8 cellular contexts compared by ENCODE assay signal in the genomic region with DNA sequence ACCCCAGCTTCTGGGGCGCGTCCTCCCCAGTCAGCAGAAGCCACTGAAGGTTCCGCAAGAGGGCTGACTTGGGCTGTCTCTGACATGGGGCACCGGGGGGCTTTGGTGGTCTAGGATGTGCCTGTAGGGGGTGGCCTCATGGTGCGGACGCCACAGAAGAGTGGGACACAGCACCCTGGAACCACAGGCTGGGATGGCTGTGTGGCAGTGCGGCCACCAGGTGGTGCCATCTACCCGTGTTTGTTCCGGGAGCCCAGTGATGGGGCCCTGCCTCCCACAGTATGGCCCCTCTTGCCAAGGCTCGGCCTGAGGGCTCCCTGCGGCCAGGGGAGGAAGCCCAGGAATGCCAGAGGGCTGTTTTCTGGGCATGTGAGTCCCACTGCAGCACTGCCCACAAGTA. TPM values are rescaled to one million over a fixed set of nuclear protein-coding genes. Genes with fewer than 3 reads are reported as not detected.
DNase-seq lines count a peak whose midpoint lies in the region; ATAC-seq, FAIRE-seq and TF ChIP-seq lines count a peak whose summit lies in the region.
"Not testable (repeated sequence)": the region's sequence is repeated elsewhere in the genome, so short reads cannot be mapped to it uniquely, and the experiment has no call there.

No MANE protein-coding gene starts in this region.

- BruUV-seq in K562 (replicated peaks; lab: Mats Ljungman, UMichigan): not testable (repeated sequence)

- 40% methylated on average over 2 of the region's 11 CpGs for WGBS in K562 (ENCODE audit: insufficient coverage, low coverage, missing lambda C conversion rate)
- WGBS in hepatocyte (ENCODE audit: low lambda C conversion rate, missing lambda C conversion rate): 0% methylated on average over 2 of the region's 11 CpGs

- not testable (repeated sequence) for H3K27ac Mint-ChIP-seq in HFFc6, WTC11

- not testable (repeated sequence) for TF ChIP-seq POLR2A in K562 (conservative IDR thresholded peaks at IDR 0.05)

- not testable (repeated sequence) for H4K20me1 ChIP-seq in K562 (replicated peaks; ENCODE audit: control insufficient read depth, insufficient read depth, low read length); hepatocyte (ENCODE audit: insufficient read depth, poor library complexity, severe bottlenecking)

- TF ChIP-seq EP300 in K562 (IDR thresholded peaks at IDR 0.05; ENCODE audit: low read length): not testable (repeated sequence)

- H3K27me3 ChIP-seq in K562 (ENCODE audit: control insufficient read depth in 2 of 2, insufficient read depth in 2 of 2, low read length in 2 of 2); hepatocyte: not testable (repeated sequence)

- H3K4me1 Mint-ChIP-seq in HFFc6 (ENCODE audit: low read depth); WTC11: not testable (repeated sequence)

- intact Hi-C loops in K562 (cut with micrococcal nuclease); sciatic nerve (cut with DNase I): not testable (repeated sequence)

- H3K9me3 Mint-ChIP-seq in HFFc6, WTC11: not testable (repeated sequence)

- H3K27me3 Mint-ChIP-seq in HFFc6 (ENCODE audit: insufficient read depth); WTC11 (ENCODE audit: low read depth): not testable (repeated sequence)

- in situ Hi-C loops in K562 (cut with MboI): not testable (repeated sequence)

- H3K4me3 Mint-ChIP-seq in HFFc6, WTC11: not testable (repeated sequence)

- H3K4me1 ChIP-seq in K562 (replicated peaks in 1 of 2; ENCODE audit: control insufficient read depth in 2 of 2, insufficient read depth in 2 of 2, low read length in 2 of 2); hepatocyte (ENCODE audit: insufficient read depth): not testable (repeated sequence)

- not testable (repeated sequence) for H3K9me3 ChIP-seq in K562 (replicated peaks; ENCODE audit: control insufficient read depth, insufficient read depth, low read depth, low read length); hepatocyte (ENCODE audit: low read depth)

- not testable (repeated sequence) for FAIRE-seq in D721Med (lab: Jason Lieb, UNC); K562 (lab: Jason Lieb, UNC)

- H3K36me3 Mint-ChIP-seq in HFFc6 (ENCODE audit: low read depth); WTC11: not testable (repeated sequence)

- CTCF ChIA-PET in WTC11 (lab: Charles Lee); K562 (lab: Yijun Ruan, JAX; ENCODE audit: low intra/inter-chr PET ratio): not testable (repeated sequence)

- H3K9ac ChIP-seq in K562 (ENCODE audit: insufficient read depth in 1 of 2, low read depth in 2 of 2, low read length in 2 of 2): not testable (repeated sequence)

- H3K27ac ChIP-seq in K562 (ENCODE audit: extremely low read depth, low read depth, low read length); hepatocyte: not testable (repeated sequence)

- TF ChIP-seq RAD21 in K562 (CRISPR knock-in tag; conservative IDR thresholded peaks at IDR 0.05 in 1 of 2, IDR thresholded peaks at IDR 0.05 in 1 of 2): not testable (repeated sequence)

- POLR2A ChIA-PET in WTC11 (lab: Charles Lee); K562 (lab: Yijun Ruan, JAX): not testable (repeated sequence)

- peak; percentile 95 for ATAC-seq in GM19395 (IDR thresholded peaks at IDR 0.05; ENCODE audit: unreplicated experiment)
- ATAC-seq in HG03135 (IDR thresholded peaks at IDR 0.05; ENCODE audit: unreplicated experiment): peak; percentile 92
- peak; percentile 98 for ATAC-seq in WTC11
- peak; percentile 95 for ATAC-seq in K562
- ATAC-seq in sciatic nerve: peak; percentile 93

- H3K9me1 ChIP-seq in K562 (ENCODE audit: control insufficient read depth, insufficient read depth, low read length): not testable (repeated sequence)

- H3K79me2 ChIP-seq in K562 (ENCODE audit: control insufficient read depth, insufficient read depth, low read length); hepatocyte: not testable (repeated sequence)

- not testable (repeated sequence) for DNase-seq in D721Med (ENCODE audit: insufficient read length, low spot score); HFFc6; K562 (ENCODE audit: extremely low read depth in 1 of 4, low spot score in 3 of 4); hepatocyte (ENCODE audit: low spot score); sciatic nerve (ENCODE audit: low spot score)
- peak; percentile 49 for DNase-seq in WTC11 (ENCODE audit: low spot score)

- not testable (repeated sequence) for H3K4me2 ChIP-seq in K562 (ENCODE audit: insufficient read depth, low read length); hepatocyte

- not testable (repeated sequence) for H3K36me3 ChIP-seq in K562 (ENCODE audit: control insufficient read depth, insufficient read depth, low read length); hepatocyte (replicated peaks; ENCODE audit: insufficient read depth, low read depth)

- not testable (repeated sequence) for H3K4me3 ChIP-seq in K562, hepatocyte

- H3K9me2 ChIP-seq in hepatocyte (replicated peaks; ENCODE audit: insufficient read depth): not testable (repeated sequence)

- not testable (repeated sequence) for H2AFZ ChIP-seq in K562 (ENCODE audit: low read depth, low read length); hepatocyte

- TF ChIP-seq CTCF in D721Med (IDR thresholded peaks at IDR 0.05; ENCODE audit: insufficient read depth, missing control alignments) (peak; percentile 9), HFFc6 (IDR thresholded peaks at IDR 0.05) (peak; percentile 35; the same call in 1 of the 2 replicates), WTC11 (IDR thresholded peaks at IDR 0.05) (peak; percentile 36; the same call in 1 of the 2 replicates), hepatocyte (IDR thresholded peaks at IDR 0.05; ENCODE audit: poor library complexity) (peak; percentile 44)
- TF ChIP-seq CTCF in K562 (IDR thresholded peaks at IDR 0.05 in 2 of 3, conservative IDR thresholded peaks at IDR 0.05 in 1 of 3; ENCODE audit: insufficient read depth in 2 of 3, low read depth in 1 of 3, low read length in 3 of 3): not testable (repeated sequence)

TF ChIP-seq in K562, 482 proteins besides CTCF, POLR2A, EP300 and RAD21:
- peak; percentile 48 for TF ChIP-seq POLR2G (IDR thresholded peaks at IDR 0.05; ENCODE audit: low read depth, low read length)

RNA-seq across cellular contexts. Expression of gene GOLGA6L9, which starts 38.6 kb away (rescaled TPM):
- total RNA-seq in HFFc6 (2021; fragmentation: NEBNext Ultra II Directional; extraction: Animal tissue kit (Norgen Biotek cat#: 25700)): under 1 TPM; 0.46 to 0.76 (median 0.59) TPM
- total RNA-seq in WTC11 (2021) (7.3 to 9.4 TPM (median 8.0 TPM) in 3 replicates), K562 (2014; rRNA removed) (6.4 and 7.0 TPM in 2 replicates), K562 (2014; rRNA removed; fragmentation: Illumina TruSeq; extraction: Trizol) (4.0 and 4.4 TPM in 2 replicates), K562 (2015; rRNA removed; fragmentation: Illumina TruSeq; extraction: Trizol) (4.9 and 5.8 TPM in 2 replicates), K562 (2021) (2.6 and 3.2 TPM in 2 replicates), hepatocyte (2.2 and 3.3 TPM in 2 replicates), sciatic nerve (3.2 TPM)
- total RNA-seq in K562 (2011; cell fraction: chromatin; rRNA removed; ENCODE audit: low replicate concordance): 8.5 and 32.2 TPM in 2 replicates
- total RNA-seq in K562 (2011; cell fraction: nucleolus; rRNA removed): 4.3 and 5.4 TPM in 2 replicates
- total RNA-seq in K562 (2011; cell fraction: nucleoplasm; rRNA removed): 17.6 and 27.0 TPM in 2 replicates
- polyA plus RNA-seq in K562 (2011; rRNA removed) (5.7 and 6.8 TPM in 2 replicates), K562 (2014; fragmentation: Illumina TruSeq; extraction: Trizol) (6.7 and 7.0 TPM in 2 replicates), K562 (2014; fragmentation: Nextera tagmentation; extraction: Ambion mirVana) (1 to 10 TPM; 1.1 to 1.2 TPM), K562 (2014; rRNA removed) (7.9 and 11.4 TPM in 2 replicates), hepatocyte (1.0 and 1.7 TPM in 2 replicates)
- 0.72 and 1.5 TPM in 2 replicates for polyA plus RNA-seq in K562 (2011; cell fraction: cytosol; rRNA removed)
- 13.4 and 13.7 TPM in 2 replicates for polyA plus RNA-seq in K562 (2011; cell fraction: nucleus; rRNA removed)
- 4.4 and 8.5 TPM in 2 replicates for polyA plus RNA-seq in K562 (2012)
- polyA minus RNA-seq in K562 (2011; rRNA and poly(A)+ RNA removed): 4.3 and 4.4 TPM in 2 replicates
- polyA minus RNA-seq in K562 (2011; cell fraction: cytosol; rRNA and poly(A)+ RNA removed): 0.18 and 0.29 TPM in 2 replicates
- 4.0 and 5.3 TPM in 2 replicates for polyA minus RNA-seq in K562 (2011; cell fraction: nucleus; rRNA and poly(A)+ RNA removed)
